Comparison of ENCODE assay signal across 23 cellular contexts in genomic region chr20:31236953-31237352, GRCh38. TPM values are rescaled to one million over a fixed set of nuclear protein-coding genes. Genes with fewer than 3 reads are reported as not detected.
DNase-seq lines count a peak whose midpoint lies in the region; ATAC-seq and TF ChIP-seq lines count a peak whose summit lies in the region.
"Had no signal": no experiment of that assay in that cellular context is flagged by ENCODE, and none has a peak within 500 bp of the region (broad histone marks: within the 10 kb centered on the region; RNA-seq: fewer than 3 reads in every experiment).

No MANE protein-coding gene starts in this region.

- no peak overlapping the region for H2AK5ac ChIP-seq in IMR-90 (ENCODE audit: low read depth, low read length)

- no peak for TF ChIP-seq EP300 in stomach (IDR thresholded peaks at IDR 0.05)

- H3K36me3 ChIP-seq in HEK293 (ENCODE audit: control insufficient read depth in 2 of 2, insufficient read depth in 1 of 2, low read length in 2 of 2) (no peaks in the 10 kb centered on the region), IMR-90 (ENCODE audit: control insufficient read depth, insufficient read depth, low read length) (no peaks in the 10 kb centered on the region), stomach (no peaks in the 10 kb centered on the region)
- H3K36me3 ChIP-seq: BE2C; BLaER1 treated with 17β-estradiol and CSF1 and Interleukin-3, amounts not matched to agents 10 nM and 100 nM had no signal

- no peaks in the 10 kb centered on the region for H3K27me3 ChIP-seq in IMR-90 (ENCODE audit: control insufficient read depth, insufficient read depth, low read length)
- H3K27me3 ChIP-seq in stomach: no peaks in the 10 kb centered on the region
- H3K27me3 ChIP-seq: BE2C; BLaER1 treated with 17β-estradiol and CSF1 and Interleukin-3, amounts not matched to agents 10 nM and 100 nM had no signal

- POLR2A ChIA-PET in HEK293 (lab: Yijun Ruan, JAX): no interaction called here
- POLR2A ChIA-PET in IMR-90 (lab: Charles Lee; ENCODE audit: unreplicated experiment): no interaction called here

- no peak overlapping the region for H3K4me2 ChIP-seq in IMR-90 (ENCODE audit: low read depth, low read length)
- H3K4me2 ChIP-seq: A549; BLaER1 treated with 17β-estradiol and CSF1 and Interleukin-3, amounts not matched to agents 10 nM and 100 nM; GM23338 had no signal

- no peak overlapping the region for H4K8ac ChIP-seq in IMR-90 (ENCODE audit: low read depth in 2 of 2, low read length in 2 of 2)

- H2BK20ac ChIP-seq in IMR-90 (ENCODE audit: low read depth, low read length): no peak overlapping the region

- DNase-seq in IMR-90 (no peak), NCI-H2081 (lab: John Stamatoyannopoulos, UW) (no peak), stomach (no peak)
- DNase-seq: 8988T; ACHN; AML-193; BE2C; CD4-positive, alpha-beta T cell; CD8-positive, alpha-beta memory T cell; DMS 273 treated with DMSO at 0.1 percent for 48 hours; DMS79; EL; GDM1; H7; HCEC 1CT had no signal

- H3K9me1 ChIP-seq in IMR-90 (ENCODE audit: insufficient read depth, low read length): no peaks in the 10 kb centered on the region

- BruUV-seq in IMR-90 (replicated peaks; lab: Mats Ljungman, UMichigan): no TSS peak

- CTCF ChIA-PET in HEK293 (lab: Yijun Ruan, JAX): no interaction called here
- CTCF ChIA-PET in IMR-90 (lab: Yijun Ruan, JAX): no interaction called here

- TF ChIP-seq POLR2A in IMR-90 (IDR thresholded peaks at IDR 0.05; ENCODE audit: low read depth, low read length) (no peak), stomach (IDR thresholded peaks at IDR 0.05) (no peak)

- in situ Hi-C loops in IMR-90 (cut with MboI; ENCODE audit: low sequenced_read_pairs): no loop called here

- no peak overlapping the region for H2AK9ac ChIP-seq in IMR-90 (replicated peaks; ENCODE audit: low read depth, low read length, poor library complexity)

- no peak for ATAC-seq in IMR-90 (ENCODE audit: low read depth)
- no peak for ATAC-seq in HG03342 (IDR thresholded peaks at IDR 0.05; ENCODE audit: unreplicated experiment)
- ATAC-seq: A549, GM12878, GM23338 had no signal

- H2AFZ ChIP-seq in IMR-90 (replicated peaks; ENCODE audit: low read length, poor library complexity): no peak overlapping the region
- H2AFZ ChIP-seq: GM23338 had no signal

- dilution Hi-C loops in IMR-90 (cut with HindIII; ENCODE audit: low sequenced_read_pairs, unreplicated experiment): no loop called here

- no peak overlapping the region for H3K9ac ChIP-seq in IMR-90 (ENCODE audit: low read depth, low read length)
- H3K9ac ChIP-seq: BLaER1 treated with 17β-estradiol and CSF1 and Interleukin-3, amounts not matched to agents 10 nM and 100 nM had no signal

- no peaks in the 10 kb centered on the region for H4K20me1 ChIP-seq in IMR-90 (ENCODE audit: insufficient read depth, low read length)
- H4K20me1 ChIP-seq: BLaER1 treated with 17β-estradiol and CSF1 and Interleukin-3, amounts not matched to agents 10 nM and 100 nM had no signal

- H4K5ac ChIP-seq in IMR-90 (ENCODE audit: low read depth, low read length): no peak overlapping the region

- H2BK15ac ChIP-seq in IMR-90 (ENCODE audit: low read depth, low read length): no peak overlapping the region

- no peak overlapping the region for H3K56ac ChIP-seq in IMR-90 (ENCODE audit: extremely low read depth, insufficient read depth, low read length)

- no peak overlapping the region for H2BK120ac ChIP-seq in IMR-90 (ENCODE audit: low read depth, low read length)

- H3K4ac ChIP-seq in IMR-90 (ENCODE audit: low read depth, low read length): no peak overlapping the region

- intact Hi-C loops in IMR-90 (cut with micrococcal nuclease) (no loop called here), stomach (cut with DNase I; ENCODE audit: low total_unique reads) (no loop called here)

- WGBS in IMR-90 (ENCODE audit: extremely low coverage in 2 of 2, insufficient read length in 1 of 2), 2 experiments: 57 to 100% methylated on average over 4 to 8 of the region's 10 CpGs
- 67 to 76% (median 68%) methylated on average over 10 of the region's 10 CpGs for WGBS in stomach, 5 donors

- H3K79me1 ChIP-seq in IMR-90 (ENCODE audit: low read depth in 1 of 2, low read length in 2 of 2): no peaks in the 10 kb centered on the region

- H3K23ac ChIP-seq in IMR-90 (ENCODE audit: low read depth, low read length): no peak overlapping the region

- TF ChIP-seq CTCF in HEK293 (tag by site-specific recombination; IDR thresholded peaks at IDR 0.05) (no peak), IMR-90 (conservative IDR thresholded peaks at IDR 0.05; ENCODE audit: low read depth, low read length) (no peak), stomach (IDR thresholded peaks at IDR 0.05) (no peak)

- no peak overlapping the region for H3K4me3 ChIP-seq in HEK293 (ENCODE audit: low read depth, low read length)
- H3K4me3 ChIP-seq in IMR-90 (ENCODE audit: insufficient read depth, low read depth, low read length): no peak overlapping the region
- 0 out of 2 replicates have a peak overlapping the region, but pooled peaks have one; percentile 6 for H3K4me3 ChIP-seq in iPS-18c (ENCODE audit: insufficient read depth, low read depth, low read length)
- H3K4me3 ChIP-seq in stomach: no peak overlapping the region
- H3K4me3 ChIP-seq: A549, GM12878, GM23338 had no signal

- no peak overlapping the region for H3K14ac ChIP-seq in IMR-90 (replicated peaks; ENCODE audit: low read depth, low read length)

- no peaks in the 10 kb centered on the region for H3K9me3 ChIP-seq in HEK293 (ENCODE audit: control insufficient read depth, insufficient read depth, low read depth, low read length)
- peaks cover 22% of the 10 kb centered on the region for H3K9me3 ChIP-seq in IMR-90 (ENCODE audit: control insufficient read depth, insufficient read depth, low read length)
- H3K9me3 ChIP-seq in iPS-18c (ENCODE audit: control insufficient read depth, insufficient read depth, low read length): peaks cover 23% of the 10 kb centered on the region
- H3K9me3 ChIP-seq in stomach: peaks cover 0 to 100% (median 69%) of the 10 kb centered on the region in 4 donors

- H3K4me1 ChIP-seq in HEK293 (ENCODE audit: control insufficient read depth, insufficient read depth, low read length): no peaks in the 10 kb centered on the region
- H3K4me1 ChIP-seq in IMR-90 (ENCODE audit: control insufficient read depth, insufficient read depth, low read length): no peaks in the 10 kb centered on the region
- H3K4me1 ChIP-seq in stomach: no peaks in the 10 kb centered on the region
- H3K4me1 ChIP-seq: A549; BE2C; BLaER1 treated with 17β-estradiol and CSF1 and Interleukin-3, amounts not matched to agents 10 nM and 100 nM had no signal

- no peak overlapping the region for H3K18ac ChIP-seq in IMR-90 (ENCODE audit: low read depth, low read length)

- H2BK5ac ChIP-seq in IMR-90 (ENCODE audit: low read depth, low read length, poor library complexity, severe bottlenecking): peak overlapping the region; percentile 75

- no peak overlapping the region for H3K27ac ChIP-seq in HEK293 (ENCODE audit: extremely low read depth, low read depth, low read length)
- no peak overlapping the region for H3K27ac ChIP-seq in IMR-90 (ENCODE audit: insufficient read depth, low read length)
- H3K27ac ChIP-seq in stomach: no peak overlapping the region
- H3K27ac ChIP-seq: A549; BLaER1 treated with 17β-estradiol and CSF1 and Interleukin-3, amounts not matched to agents 10 nM and 100 nM had no signal

- TF ChIP-seq RAD21 in IMR-90 (IDR thresholded peaks at IDR 0.05; ENCODE audit: low read length): no peak

- no peak overlapping the region for H4K91ac ChIP-seq in IMR-90 (ENCODE audit: insufficient read depth, low read depth, low read length)

TF ChIP-seq in HEK293, 187 proteins besides CTCF, POLR2A, EP300 and RAD21:
- TF ChIP-seq ZNF530 (tag by site-specific recombination; IDR thresholded peaks at IDR 0.05; ENCODE audit: low read depth) (peak; percentile 63; the same call in 1 of the 2 replicates), ZNF157 (tag by site-specific recombination; IDR thresholded peaks at IDR 0.05) (no peak)
TF ChIP-seq in HEK293: peak in this region for 1.

TF ChIP-seq in IMR-90, 13 proteins besides CTCF, POLR2A, EP300 and RAD21:
- TF ChIP-seq MXI1 (IDR thresholded peaks at IDR 0.05; ENCODE audit: borderline replicate concordance, low read depth, low read length): no peak
- TF ChIP-seq NFE2L2 (IDR thresholded peaks at IDR 0.05; ENCODE audit: low read depth, low read length): no peak
- no peak for TF ChIP-seq CEBPB (IDR thresholded peaks at IDR 0.05; ENCODE audit: low read depth, low read length)
- TF ChIP-seq FOS (IDR thresholded peaks at IDR 0.05; ENCODE audit: low read depth, low read length): no peak
- TF ChIP-seq ELK1 (IDR thresholded peaks at IDR 0.05; ENCODE audit: borderline replicate concordance, low read depth, low read length): no peak
- TF ChIP-seq BHLHE40 (IDR thresholded peaks at IDR 0.05; ENCODE audit: low read depth, low read length): no peak

RNA-seq across cellular contexts. Expression of gene DEFB115, which starts 20.5 kb away (rescaled TPM):
- total RNA-seq in IMR-90 (2012; rRNA removed) (not detected in 2 replicates), stomach (not detected)
- polyA plus RNA-seq in IMR-90 (2012; rRNA removed) (not detected in 2 replicates), stomach (not detected)
- not detected in 2 replicates for polyA plus RNA-seq in IMR-90 (2012; cell fraction: cytosol; rRNA removed)
- not detected in 2 replicates for polyA plus RNA-seq in IMR-90 (2012; cell fraction: nucleus; rRNA removed; ENCODE audit: low replicate concordance)
- total RNA-seq: CD4-positive, alpha-beta T cell; CD8-positive, alpha-beta memory T cell; GM12878; GM23338; H7 had no signal
- polyA plus RNA-seq: A549; CD14-positive monocyte; CD8-positive, alpha-beta memory T cell; GM12878 had no signal
